26 cellular contexts compared by ENCODE assay signal in genomic region chr1:200330770-200331428, GRCh38.
DNase-seq lines count a peak whose midpoint lies in the region; ATAC-seq, FAIRE-seq and TF ChIP-seq lines count a peak whose summit lies in the region.
"Had no signal": no experiment of that assay in that cellular context is flagged by ENCODE, and none has a peak within 500 bp of the region (broad histone marks: within the 10 kb centered on the region; RNA-seq: fewer than 3 reads in every experiment).

No MANE protein-coding gene starts in this region.

- H3K4me1 Mint-ChIP-seq in nephron progenitor cell = peaks cover 48% of the 10 kb centered on the region

- H3K23ac ChIP-seq in IMR-90 (ENCODE audit: low read depth, low read length) = no peak overlapping the region

- H2BK15ac ChIP-seq in IMR-90 (ENCODE audit: low read depth, low read length) = peak overlapping the region; percentile 4; the same call in 2 of the 3 replicates

- peak overlapping the region; percentile 38; the same call in 1 of the 2 replicates for H4K91ac ChIP-seq in IMR-90 (ENCODE audit: insufficient read depth, low read depth, low read length)

- peak overlapping the region in 1 of 2 experiments; percentile 35; a peak in 2 of 4 replicates for H4K8ac ChIP-seq in IMR-90 (ENCODE audit: low read depth in 2 of 2, low read length in 2 of 2)

- CTCF ChIA-PET in IMR-90 (lab: Yijun Ruan, JAX) = interaction anchor here (0.6 kb wide), 1 partner anchor 11 kb away, joined by 3 read pairs; no protein-coding TSS in a partner anchor
- CTCF ChIA-PET in endothelial cell of umbilical vein (lab: Charles Lee) = interaction anchor here (0.9 kb wide), 1 partner anchor 12 kb away, joined by 3 read pairs; no protein-coding TSS in a partner anchor

- no peaks in the 10 kb centered on the region for H3K36me3 Mint-ChIP-seq in nephron progenitor cell (ENCODE audit: low read depth)

- no peak for TF ChIP-seq RAD21 in IMR-90 (IDR thresholded peaks at IDR 0.05; ENCODE audit: low read length)

- H3K27ac ChIP-seq in IMR-90 (ENCODE audit: insufficient read depth, low read length) (no peak overlapping the region), endothelial cell of umbilical vein (ENCODE audit: insufficient read depth, low read depth, low read length) (no peak overlapping the region), upper lobe of right lung (no peak overlapping the region), dorsolateral prefrontal cortex (no peak overlapping the region)
- H3K27ac ChIP-seq: adrenal gland, body of pancreas, Peyer's patch, stomach, thyroid gland had no signal

- peak overlapping the region; percentile 53 for H3K27ac Mint-ChIP-seq in nephron progenitor cell
- H3K27ac Mint-ChIP-seq: activated B cell treated with CpG ODN at 0.5 μM for 24 hours; activated naive CD4-positive, alpha-beta T cell treated with anti-CD3 and anti-CD28 coated beads for 36 hours; HFFc6 had no signal

- H3K79me1 ChIP-seq in IMR-90 (ENCODE audit: low read depth in 1 of 2, low read length in 2 of 2) = no peaks in the 10 kb centered on the region

- H3K4me1 ChIP-seq in IMR-90 (ENCODE audit: control insufficient read depth, insufficient read depth, low read length) (peaks cover 9% of the 10 kb centered on the region), endothelial cell of umbilical vein (ENCODE audit: control insufficient read depth, extremely low read depth, insufficient read depth, low read length) (peaks cover 1% of the 10 kb centered on the region), upper lobe of right lung (no peaks in the 10 kb centered on the region)
- H3K4me1 ChIP-seq: adrenal gland, Peyer's patch, stomach, thyroid gland had no signal

- no peak overlapping the region for H2AFZ ChIP-seq in IMR-90 (replicated peaks; ENCODE audit: low read length, poor library complexity)
- H2AFZ ChIP-seq in endothelial cell of umbilical vein (ENCODE audit: low read depth, low read length) = peak overlapping the region; percentile 12

- peak overlapping the region; percentile 61; the same call in 1 of the 2 replicates for H2AK5ac ChIP-seq in IMR-90 (ENCODE audit: low read depth, low read length)

- H2AK9ac ChIP-seq in IMR-90 (replicated peaks; ENCODE audit: low read depth, low read length, poor library complexity) = peak overlapping the region; percentile 17

- H3K4me3 ChIP-seq in IMR-90 (ENCODE audit: insufficient read depth, low read depth, low read length) (no peak overlapping the region), endothelial cell of umbilical vein (replicated peaks in 1 of 3; ENCODE audit: insufficient read depth in 1 of 3, low read depth in 1 of 3, low read length in 3 of 3) (no peak overlapping the region), upper lobe of right lung (no peak overlapping the region), dorsolateral prefrontal cortex (no peak overlapping the region)
- H3K4me3 ChIP-seq: adrenal gland, body of pancreas, lung, Peyer's patch, stomach, thyroid gland had no signal

- intact Hi-C loops in IMR-90 (cut with micrococcal nuclease) = no loop called here
- intact Hi-C loops in endothelial cell of umbilical vein (cut with micrococcal nuclease) = no loop called here
- intact Hi-C loops in upper lobe of right lung (cut with DNase I) = no loop called here
- intact Hi-C loops in dorsolateral prefrontal cortex (cut with DNase I) = no loop called here

- no peaks in the 10 kb centered on the region for H3K79me2 ChIP-seq in endothelial cell of umbilical vein (ENCODE audit: control insufficient read depth, insufficient read depth, low read length)

- H3K14ac ChIP-seq in IMR-90 (replicated peaks; ENCODE audit: low read depth, low read length) = peak overlapping the region; percentile 27

- BruUV-seq in IMR-90 (replicated peaks; lab: Mats Ljungman, UMichigan) (no TSS peak), endothelial cell of umbilical vein (replicated peaks; lab: Mats Ljungman, UMichigan) (no TSS peak)

- H4K20me1 ChIP-seq in IMR-90 (ENCODE audit: insufficient read depth, low read length) (no peaks in the 10 kb centered on the region), endothelial cell of umbilical vein (replicated peaks; ENCODE audit: control insufficient read depth, extremely low read depth, insufficient read depth, low read length) (no peaks in the 10 kb centered on the region)

- in situ Hi-C loops in IMR-90 (cut with MboI; ENCODE audit: low sequenced_read_pairs) = no loop called here

- H4K5ac ChIP-seq in IMR-90 (ENCODE audit: low read depth, low read length) = peak overlapping the region; percentile 30; the same call in 1 of the 2 replicates

- peaks cover 7% of the 10 kb centered on the region for H3K27me3 Mint-ChIP-seq in nephron progenitor cell (ENCODE audit: low read depth, poor library complexity)
- H3K27me3 Mint-ChIP-seq: activated B cell treated with CpG ODN at 0.5 μM for 24 hours had no signal

- H2BK120ac ChIP-seq in IMR-90 (ENCODE audit: low read depth, low read length) = peak overlapping the region; percentile 28; the same call in 1 of the 2 replicates

- H3K9ac ChIP-seq in IMR-90 (ENCODE audit: low read depth, low read length) (no peak overlapping the region), endothelial cell of umbilical vein (replicated peaks; ENCODE audit: extremely low read depth, insufficient read depth, low read length) (no peak overlapping the region)

- peak overlapping the region; percentile 76 for H3K4ac ChIP-seq in IMR-90 (ENCODE audit: low read depth, low read length)

- peak overlapping the region; percentile 24 for H2BK5ac ChIP-seq in IMR-90 (ENCODE audit: low read depth, low read length, poor library complexity, severe bottlenecking)

- dilution Hi-C loops in IMR-90 (cut with HindIII; ENCODE audit: low sequenced_read_pairs, unreplicated experiment) = no loop called here
- dilution Hi-C loops in endothelial cell of umbilical vein (cut with MboI; ENCODE audit: extremely low pct_ligation_motif_present, low sequenced_read_pairs) = no loop called here

- TF ChIP-seq POLR2A in IMR-90 (IDR thresholded peaks at IDR 0.05; ENCODE audit: low read depth, low read length) (no peak), endothelial cell of umbilical vein (IDR thresholded peaks at IDR 0.05; ENCODE audit: low read depth, low read length) (no peak)

- peak overlapping the region; percentile 3 for H3K4me3 Mint-ChIP-seq in nephron progenitor cell
- H3K4me3 Mint-ChIP-seq: activated B cell treated with CpG ODN at 0.5 μM for 24 hours; activated naive CD4-positive, alpha-beta T cell treated with anti-CD3 and anti-CD28 coated beads for 36 hours; HFFc6 had no signal

- peak overlapping the region; percentile 28; the same call in 1 of the 2 replicates for H3K56ac ChIP-seq in IMR-90 (ENCODE audit: extremely low read depth, insufficient read depth, low read length)

- H3K4me2 ChIP-seq in IMR-90 (ENCODE audit: low read depth, low read length) = no peak overlapping the region
- no peak overlapping the region for H3K4me2 ChIP-seq in endothelial cell of umbilical vein (ENCODE audit: insufficient read depth, low read length)

- no peaks in the 10 kb centered on the region for H3K36me3 ChIP-seq in IMR-90 (ENCODE audit: control insufficient read depth, insufficient read depth, low read length)
- H3K36me3 ChIP-seq in endothelial cell of umbilical vein (ENCODE audit: control insufficient read depth in 2 of 2, extremely low read depth in 1 of 2, insufficient read depth in 2 of 2, low read length in 2 of 2) = no peaks in the 10 kb centered on the region
- H3K36me3 ChIP-seq in upper lobe of right lung = no peaks in the 10 kb centered on the region
- H3K36me3 ChIP-seq: adrenal gland, Peyer's patch, stomach, thyroid gland had no signal

- H3K9me3 Mint-ChIP-seq in nephron progenitor cell = no peaks in the 10 kb centered on the region
- H3K9me3 Mint-ChIP-seq: activated B cell treated with CpG ODN at 0.5 μM for 24 hours; activated naive CD4-positive, alpha-beta T cell treated with anti-CD3 and anti-CD28 coated beads for 36 hours; HFFc6 had no signal

- peaks cover 4% of the 10 kb centered on the region; the same call in 1 of the 2 replicates for H3K9me1 ChIP-seq in IMR-90 (ENCODE audit: insufficient read depth, low read length)
- H3K9me1 ChIP-seq in endothelial cell of umbilical vein (replicated peaks; ENCODE audit: control insufficient read depth, extremely low read depth, insufficient read depth, low read length) = no peaks in the 10 kb centered on the region

- H3K18ac ChIP-seq in IMR-90 (ENCODE audit: low read depth, low read length) = no peak overlapping the region; the same call in 1 of the 2 replicates

- TF ChIP-seq CTCF in IMR-90 (conservative IDR thresholded peaks at IDR 0.05; ENCODE audit: low read depth, low read length) (no peak), endothelial cell of umbilical vein (IDR thresholded peaks at IDR 0.05; ENCODE audit: extremely low read depth in 1 of 2, insufficient read depth in 1 of 2, low read depth in 1 of 2, low read length in 2 of 2) (no peak), nephron progenitor cell (IDR thresholded peaks at IDR 0.05) (no peak), upper lobe of right lung (IDR thresholded peaks at IDR 0.05) (no peak), dorsolateral prefrontal cortex (IDR thresholded peaks at IDR 0.05 in 54 of 56, conservative IDR thresholded peaks at IDR 0.05 in 2 of 56; ENCODE audit: low read depth in 1 of 56, partially characterized antibody in 56 of 56) (no peak)

- DNase-seq in IMR-90 (no peak), endothelial cell of umbilical vein (ENCODE audit: low read depth, low spot score) (no peak), nephron progenitor cell (peak; percentile 41), upper lobe of right lung (no peak), DMS153 (lab: John Stamatoyannopoulos, UW) (no peak), COLO829 (ENCODE audit: low spot score) (no peak), dorsolateral prefrontal cortex (no peak)
- DNase-seq: activated B cell treated with CpG ODN at 0.5 μM for 24 hours; activated naive CD4-positive, alpha-beta T cell treated with anti-CD3 and anti-CD28 coated beads for 36 hours; adrenal gland; body of pancreas; cerebellar nuclear complex; DMS79 treated with DMSO at 0.1 percent for 48 hours; HFFc6; NCI-H1105; NCI-H187 treated with DMSO at 0.1 percent for 48 hours; NCI-H2171 treated with DMSO at 0.1 percent for 48 hours; NCI-H524 treated with DMSO at 0.1 percent for 48 hours; Peyer's patch; SHP77 treated with DMSO at 0.1 percent for 48 hours; stomach; SW 1271; T1000; thyroid gland had no signal

- ATAC-seq in IMR-90 (ENCODE audit: low read depth) (no peak), upper lobe of right lung (peak; percentile 5)
- ATAC-seq: body of pancreas had no signal

- no peak for FAIRE-seq in endothelial cell of umbilical vein (lab: Jason Lieb, UNC)
- FAIRE-seq: GM18507 had no signal

- peak overlapping the region; percentile 15 for H2BK20ac ChIP-seq in IMR-90 (ENCODE audit: low read depth, low read length)

- H3K27me3 ChIP-seq in IMR-90 (ENCODE audit: control insufficient read depth, insufficient read depth, low read length) = no peaks in the 10 kb centered on the region
- peaks cover 0 to 1% of the 10 kb centered on the region in 2 experiments for H3K27me3 ChIP-seq in endothelial cell of umbilical vein (ENCODE audit: control insufficient read depth in 2 of 2, insufficient read depth in 2 of 2, low read length in 2 of 2)
- H3K27me3 ChIP-seq in upper lobe of right lung = no peaks in the 10 kb centered on the region
- H3K27me3 ChIP-seq in dorsolateral prefrontal cortex = no peaks in the 10 kb centered on the region
- H3K27me3 ChIP-seq: adrenal gland, body of pancreas, Peyer's patch, stomach, thyroid gland had no signal

- 85% methylated on average over 5 of the region's 15 CpGs; no CpG with 5 or more reads in 1 of the 2 experiments for WGBS in IMR-90 (ENCODE audit: extremely low coverage in 2 of 2, insufficient read length in 1 of 2), 2 experiments

- POLR2A ChIA-PET in IMR-90 (lab: Charles Lee; ENCODE audit: unreplicated experiment) (no interaction called here), endothelial cell of umbilical vein (lab: Charles Lee) (no interaction called here)

- no peaks in the 10 kb centered on the region for H3K9me3 ChIP-seq in IMR-90 (ENCODE audit: control insufficient read depth, insufficient read depth, low read length)
- no peaks in the 10 kb centered on the region for H3K9me3 ChIP-seq in endothelial cell of umbilical vein (replicated peaks; ENCODE audit: control insufficient read depth, insufficient read depth, low read length)
- no peaks in the 10 kb centered on the region for H3K9me3 ChIP-seq in upper lobe of right lung
- H3K9me3 ChIP-seq: adrenal gland, body of pancreas, Peyer's patch, stomach, thyroid gland had no signal
